Comparison of ENCODE assay signal across 25 cellular contexts in the genomic region with DNA sequence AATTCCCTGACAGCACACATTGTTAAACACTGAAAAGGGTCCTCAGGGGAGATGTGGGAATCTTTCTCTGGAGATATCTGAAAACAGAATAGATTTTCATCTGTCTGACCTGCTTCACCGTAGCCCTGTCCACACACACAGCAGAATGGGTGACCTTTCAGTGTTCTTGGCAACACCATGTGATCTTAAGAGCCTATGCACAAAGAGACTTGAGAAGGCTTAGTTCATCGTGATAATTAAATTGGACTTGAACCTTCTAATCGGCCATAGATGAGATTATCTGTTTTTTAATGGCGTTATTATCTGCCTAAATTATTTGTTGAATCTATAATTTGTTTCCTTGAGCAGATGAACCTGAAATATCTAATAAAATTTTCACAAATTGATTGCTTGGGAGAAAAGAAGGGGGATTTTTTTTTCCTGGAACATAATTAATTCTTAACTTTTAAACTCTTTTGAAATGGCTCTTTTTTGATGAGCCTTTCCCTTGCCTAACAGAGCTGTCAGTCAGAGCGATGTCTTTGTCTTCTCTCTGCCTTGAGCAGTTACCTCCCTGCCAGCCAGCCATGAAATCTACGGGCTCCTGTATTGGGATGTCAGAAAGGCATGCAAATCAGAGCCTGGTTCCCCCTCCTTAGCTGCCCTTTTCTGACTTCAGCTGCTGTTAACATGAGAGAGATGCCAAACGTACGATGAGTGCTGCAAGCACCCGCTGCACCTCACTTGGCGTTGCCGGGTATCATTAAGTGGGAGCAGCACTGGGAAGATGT.
"Had no signal": no experiment of that assay in that cellular context is flagged by ENCODE, and none has a peak within 500 bp of the region (broad histone marks: within the 10 kb centered on the region; RNA-seq: fewer than 3 reads in every experiment).

No MANE protein-coding gene starts in this region.

- FAIRE-seq: astrocyte, endothelial cell of umbilical vein had no signal

- H3K4me3 Mint-ChIP-seq: activated CD4-positive, alpha-beta T cell treated with anti-CD3 and anti-CD28 coated beads, Interleukin-2, amount 10 ng/mL, durations not matched to agents 7 days and 5 days; dendritic cell treated with granulocyte-macrophage colony-stimulating factor and Interleukin-4, amounts not matched to agents 40 ng/mL and 50 ng/mL, for 4 days; immature natural killer cell; stimulated activated effector memory CD8-positive, alpha-beta T cell treated with anti-CD3 and anti-CD28 coated beads, Interleukin-12 subunit alpha, Interleukin-12 subunit beta, amount 100 ng/mL, for 72 hours; T-helper 2 cell treated with Interferon-gamma antibody and Interleukin-4, amounts not matched to agents 5 μg/mL and 100 μg/mL, for 36 hours; type B pancreatic cell had no signal

- H3K36me3 ChIP-seq: esophagus muscularis mucosa, gastroesophageal sphincter, ovary had no signal

- H3K4me3 ChIP-seq: esophagus muscularis mucosa, gastroesophageal sphincter, heart right ventricle, ovary, psoas muscle, testis had no signal

- H3K27ac Mint-ChIP-seq: activated CD4-positive, alpha-beta T cell treated with anti-CD3 and anti-CD28 coated beads, Interleukin-2, amount 10 ng/mL, durations not matched to agents 7 days and 5 days; dendritic cell treated with granulocyte-macrophage colony-stimulating factor and Interleukin-4, amounts not matched to agents 40 ng/mL and 50 ng/mL, for 4 days; T-helper 2 cell treated with Interferon-gamma antibody and Interleukin-4, amounts not matched to agents 5 μg/mL and 100 μg/mL, for 36 hours; type B pancreatic cell had no signal

- DNase-seq: activated CD4-positive, alpha-beta T cell treated with anti-CD3 and anti-CD28 coated beads, Interleukin-2, amount 10 ng/mL, durations not matched to agents 7 days and 5 days; activated CD4-positive, CD25-positive, alpha-beta regulatory T cell; activated CD8-positive, alpha-beta memory T cell treated with anti-CD3 and anti-CD28 coated beads for 24 hours; activated CD8-positive, alpha-beta memory T cell treated with anti-CD3 and anti-CD28 coated beads, Interleukin-2, amount 50 U/mL, for 48 hours; activated effector memory CD4-positive, alpha-beta T cell treated with Interleukin-2 at 50 U/mL for 16 hours; activated naive CD4-positive, alpha-beta T cell treated with anti-CD3 and anti-CD28 coated beads, Interleukin-2, amount 50 U/mL, for 16 hours; activated T-cell treated with anti-CD3 and anti-CD28 coated beads, Interleukin-2, amount 50 U/mL, for 48 hours; effector CD8-positive, alpha-beta T cell; heart right ventricle; immature natural killer cell; kidney glomerular epithelial cell; left ventricle myocardium superior; ovary; psoas muscle; stimulated activated CD4-positive, alpha-beta T cell treated with anti-CD3 and anti-CD28 coated beads, Interleukin-4, amount 100 ng/mL, for 24 hours; testis had no signal

- H3K27me3 Mint-ChIP-seq: activated CD4-positive, alpha-beta T cell treated with anti-CD3 and anti-CD28 coated beads, Interleukin-2, amount 10 ng/mL, durations not matched to agents 7 days and 5 days; dendritic cell treated with granulocyte-macrophage colony-stimulating factor and Interleukin-4, amounts not matched to agents 40 ng/mL and 50 ng/mL, for 4 days had no signal

- H3K9me3 ChIP-seq: esophagus muscularis mucosa, gastroesophageal sphincter, heart right ventricle, ovary, psoas muscle, testis had no signal

- H3K27me3 ChIP-seq: esophagus muscularis mucosa, gastroesophageal sphincter, heart right ventricle, ovary, testis had no signal

- H3K9me3 Mint-ChIP-seq: activated CD4-positive, alpha-beta T cell treated with anti-CD3 and anti-CD28 coated beads, Interleukin-2, amount 10 ng/mL, durations not matched to agents 7 days and 5 days; dendritic cell treated with granulocyte-macrophage colony-stimulating factor and Interleukin-4, amounts not matched to agents 40 ng/mL and 50 ng/mL, for 4 days; immature natural killer cell; stimulated activated effector memory CD8-positive, alpha-beta T cell treated with anti-CD3 and anti-CD28 coated beads, Interleukin-12 subunit alpha, Interleukin-12 subunit beta, amount 100 ng/mL, for 72 hours; T-helper 2 cell treated with Interferon-gamma antibody and Interleukin-4, amounts not matched to agents 5 μg/mL and 100 μg/mL, for 36 hours; type B pancreatic cell had no signal

- H3K27ac ChIP-seq: esophagus muscularis mucosa, gastroesophageal sphincter, heart right ventricle, ovary, psoas muscle, testis had no signal

- H3K4me1 ChIP-seq: esophagus muscularis mucosa, gastroesophageal sphincter, psoas muscle, testis had no signal

- H3K36me3 Mint-ChIP-seq: stimulated activated effector memory CD8-positive, alpha-beta T cell treated with anti-CD3 and anti-CD28 coated beads, Interleukin-12 subunit alpha, Interleukin-12 subunit beta, amount 100 ng/mL, for 72 hours; type B pancreatic cell had no signal

- ATAC-seq: gastroesophageal sphincter; heart right ventricle; left ventricle myocardium superior; psoas muscle; sciatic nerve; stimulated activated effector memory CD8-positive, alpha-beta T cell treated with anti-CD3 and anti-CD28 coated beads, Interleukin-12 subunit alpha, Interleukin-12 subunit beta, amount 100 ng/mL, for 72 hours had no signal
